8 cellular contexts compared by ENCODE assay signal in the genomic region with DNA sequence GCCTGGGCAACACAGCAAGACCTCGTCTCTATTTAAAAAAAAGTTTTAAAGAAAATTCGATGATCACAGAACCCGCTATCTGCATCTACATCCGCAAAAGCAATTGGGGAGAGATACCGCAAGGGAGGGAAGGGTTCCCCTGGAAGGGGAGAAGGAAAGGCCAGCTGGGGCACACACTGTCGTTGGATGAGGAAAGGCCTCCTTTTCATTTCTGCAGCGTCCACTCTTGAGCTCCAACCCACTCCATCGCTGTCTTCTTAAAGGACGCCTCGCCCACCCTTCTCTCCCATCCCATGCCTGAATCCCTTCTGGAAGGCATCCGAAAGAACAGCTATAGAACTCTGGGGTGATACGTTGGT. TPM values are rescaled to one million over a fixed set of nuclear protein-coding genes. Genes with fewer than 3 reads are reported as not detected.
DNase-seq lines count a peak whose midpoint lies in the region; ATAC-seq, FAIRE-seq and TF ChIP-seq lines count a peak whose summit lies in the region.

No MANE protein-coding gene starts in this region.

- H4K20me1 ChIP-seq in endothelial cell of umbilical vein (replicated peaks; ENCODE audit: control insufficient read depth, extremely low read depth, insufficient read depth, low read length) (no peaks in the 10 kb centered on the region), neural cell (ENCODE audit: insufficient read depth) (no peaks in the 10 kb centered on the region)

- TF ChIP-seq POLR2A in endothelial cell of umbilical vein (IDR thresholded peaks at IDR 0.05; ENCODE audit: low read depth, low read length), result no peak

- TF ChIP-seq CTCF in endothelial cell of umbilical vein (IDR thresholded peaks at IDR 0.05; ENCODE audit: extremely low read depth in 1 of 2, insufficient read depth in 1 of 2, low read depth in 1 of 2, low read length in 2 of 2), result no peak
- TF ChIP-seq CTCF in neural cell (IDR thresholded peaks at IDR 0.05; ENCODE audit: poor library complexity, severe bottlenecking), result no peak
- no peak for TF ChIP-seq CTCF in omental fat pad (IDR thresholded peaks at IDR 0.05)

- H3K4me1 ChIP-seq in ACC112 (ENCODE audit: control insufficient read depth, insufficient read depth, low read length, unreplicated experiment), result no peaks in the 10 kb centered on the region
- peaks cover 21% of the 10 kb centered on the region for H3K4me1 ChIP-seq in HUES64 (ENCODE audit: insufficient read depth, low read length)
- H3K4me1 ChIP-seq in endothelial cell of umbilical vein (ENCODE audit: control insufficient read depth, extremely low read depth, insufficient read depth, low read length), result peaks cover 17% of the 10 kb centered on the region

- H3K4me2 ChIP-seq in endothelial cell of umbilical vein (ENCODE audit: insufficient read depth, low read length) (peak overlapping the region; percentile 80), neural cell (ENCODE audit: low read length) (peak overlapping the region; percentile 94)

- H2AFZ ChIP-seq in ACC112 (ENCODE audit: low read length, unreplicated experiment) (peak overlapping the region; percentile 91), endothelial cell of umbilical vein (ENCODE audit: low read depth, low read length) (peak overlapping the region; percentile 86), neural cell (ENCODE audit: low read depth, low read length) (peak overlapping the region; percentile 72)

- no peak for TF ChIP-seq RAD21 in neural cell (conservative IDR thresholded peaks at IDR 0.05)

- DNase-seq in endothelial cell of umbilical vein (ENCODE audit: low read depth, low spot score), result peak; percentile 31
- no peak for DNase-seq in stimulated activated CD4-positive, alpha-beta T cell treated with anti-CD3 and anti-CD28 coated beads, Interleukin-15, amount 100 ng/mL, for 24 hours
- no peak for DNase-seq in omental fat pad (ENCODE audit: low spot score)
- DNase-seq in left colon, result no peak
- no peak for DNase-seq in DMS153 (lab: John Stamatoyannopoulos, UW)

- H3K9ac ChIP-seq in HUES64 (ENCODE audit: low read depth, low read length) (peak overlapping the region; percentile 86), endothelial cell of umbilical vein (replicated peaks; ENCODE audit: extremely low read depth, insufficient read depth, low read length) (peak overlapping the region; percentile 49), neural cell (ENCODE audit: low read length) (peak overlapping the region; percentile 66)

- WGBS in HUES64, result 64% methylated on average over 12 of the region's 12 CpGs

- H3K27me3 ChIP-seq in ACC112 (ENCODE audit: insufficient read depth, low read length) (peaks cover 29% of the 10 kb centered on the region), HUES64 (ENCODE audit: insufficient read depth, low read length) (peaks cover 32% of the 10 kb centered on the region), endothelial cell of umbilical vein (ENCODE audit: control insufficient read depth in 2 of 2, insufficient read depth in 2 of 2, low read length in 2 of 2) (peaks cover 27 to 31% of the 10 kb centered on the region in 2 experiments), neural cell (ENCODE audit: insufficient read depth, low read depth, low read length) (no peaks in the 10 kb centered on the region)

- H3K36me3 ChIP-seq in ACC112 (ENCODE audit: insufficient read depth, low read length) (no peaks in the 10 kb centered on the region; the same call in 1 of the 2 replicates), HUES64 (ENCODE audit: insufficient read depth, low read length) (peaks cover 22% of the 10 kb centered on the region), endothelial cell of umbilical vein (ENCODE audit: control insufficient read depth in 2 of 2, extremely low read depth in 1 of 2, insufficient read depth in 2 of 2, low read length in 2 of 2) (peaks cover 0 to 10% of the 10 kb centered on the region in 2 experiments), neural cell (ENCODE audit: insufficient read depth, low read length) (no peaks in the 10 kb centered on the region)

- no peaks in the 10 kb centered on the region for H3K9me1 ChIP-seq in endothelial cell of umbilical vein (replicated peaks; ENCODE audit: control insufficient read depth, extremely low read depth, insufficient read depth, low read length)

- no peaks in the 10 kb centered on the region for H3K9me2 ChIP-seq in neural cell (ENCODE audit: insufficient read depth, low read length)

- no peaks in the 10 kb centered on the region for H3K9me3 ChIP-seq in HUES64 (ENCODE audit: insufficient read depth, low read depth, low read length)
- H3K9me3 ChIP-seq in endothelial cell of umbilical vein (replicated peaks; ENCODE audit: control insufficient read depth, insufficient read depth, low read length), result no peaks in the 10 kb centered on the region
- H3K9me3 ChIP-seq in neural cell (ENCODE audit: low read length), result no peaks in the 10 kb centered on the region

- no peaks in the 10 kb centered on the region for H3F3A ChIP-seq in neural cell (ENCODE audit: insufficient read depth, low read length, poor library complexity, severe bottlenecking)

- TF ChIP-seq EP300 in neural cell (conservative IDR thresholded peaks at IDR 0.05; ENCODE audit: poor library complexity, severe bottlenecking), result no peak

- FAIRE-seq in endothelial cell of umbilical vein (lab: Jason Lieb, UNC), result no peak

- H3K27ac ChIP-seq in ACC112 (ENCODE audit: low read depth, low read length), result no peak overlapping the region
- peak overlapping the region; percentile 57 for H3K27ac ChIP-seq in HUES64 (ENCODE audit: low read depth, low read length)
- H3K27ac ChIP-seq in endothelial cell of umbilical vein (ENCODE audit: insufficient read depth, low read depth, low read length), result no peak overlapping the region
- H3K27ac ChIP-seq in neural cell (ENCODE audit: low read length), result peak overlapping the region; percentile 30

- H3K79me2 ChIP-seq in ACC112 (ENCODE audit: control insufficient read depth, insufficient read depth, low read length, unreplicated experiment) (no peaks in the 10 kb centered on the region), endothelial cell of umbilical vein (ENCODE audit: control insufficient read depth, insufficient read depth, low read length) (peaks cover 2% of the 10 kb centered on the region), neural cell (replicated peaks; ENCODE audit: insufficient read depth, low read length) (no peaks in the 10 kb centered on the region)

- no peak for ATAC-seq in omental fat pad (ENCODE audit: low FRiP score)
- no peak for ATAC-seq in left colon

- H3K4me3 ChIP-seq in ACC112 (ENCODE audit: low read depth, low read length) (peak overlapping the region; percentile 81), HUES64 (ENCODE audit: low read length) (peak overlapping the region; percentile 76), endothelial cell of umbilical vein (replicated peaks in 1 of 3; ENCODE audit: insufficient read depth in 1 of 3, low read depth in 1 of 3, low read length in 3 of 3) (peak overlapping the region; percentile 36 to 75 (median 56)), neural cell (ENCODE audit: low read length) (peak overlapping the region; percentile 74)

- BruUV-seq in endothelial cell of umbilical vein (replicated peaks; lab: Mats Ljungman, UMichigan), result no TSS peak

- dilution Hi-C loops in endothelial cell of umbilical vein (cut with MboI; ENCODE audit: extremely low pct_ligation_motif_present, low sequenced_read_pairs), result no loop called here

- intact Hi-C loops in endothelial cell of umbilical vein (cut with micrococcal nuclease), result loop anchor here (1.0 kb wide), 2 partner anchors 11 to 36 kb away; partner anchors contain the start of gene MYADM
- intact Hi-C loops in left colon (cut with DNase I, micrococcal nuclease), result no loop called here

- CTCF ChIA-PET in endothelial cell of umbilical vein (lab: Charles Lee), result interaction anchor here (1.0 to 2.1 kb wide), 8 partner anchors 10 to 151 kb away, joined by 3 to 11 read pairs (median 5); partner anchors contain the start of gene MYADM

- POLR2A ChIA-PET in endothelial cell of umbilical vein (lab: Charles Lee), result interaction anchor here (1.2 to 1.8 kb wide), 2 partner anchors 8 to 11 kb away, joined by 3 to 5 read pairs; partner anchors contain the start of gene MYADM

RNA-seq across cellular contexts. Expression of gene PRKCG, which starts 3.2 kb away (rescaled TPM):
- polyA plus RNA-seq in HUES64 (2013, experiment 1 of 2), result 3.2 TPM
- 4.6 TPM for polyA plus RNA-seq in HUES64 (2013, experiment 2 of 2)
- not detected in 2 replicates for total RNA-seq in endothelial cell of umbilical vein
- 0.07 and 0.08 TPM in 2 replicates for polyA plus RNA-seq in endothelial cell of umbilical vein
- polyA plus RNA-seq in endothelial cell of umbilical vein (2011; cell fraction: cytosol; rRNA removed), result 0.03 TPM in 1 of 2 replicates, not detected in the other
- polyA plus RNA-seq in endothelial cell of umbilical vein (2011; cell fraction: nucleus; rRNA removed), result 0.08 and 0.17 TPM in 2 replicates
- 0.05 and 0.25 TPM in 2 replicates for polyA plus RNA-seq in endothelial cell of umbilical vein (2012)
- polyA minus RNA-seq in endothelial cell of umbilical vein, result not detected in 2 replicates
- polyA minus RNA-seq in endothelial cell of umbilical vein (2011; cell fraction: cytosol; rRNA and poly(A)+ RNA removed), result not detected
- not detected in 2 replicates for polyA minus RNA-seq in endothelial cell of umbilical vein (2011; cell fraction: nucleus; rRNA and poly(A)+ RNA removed)
- 0.99 and 2.2 TPM in 2 replicates for polyA plus RNA-seq in neural cell
- polyA minus RNA-seq in neural cell, result 3.0 and 5.4 TPM in 2 replicates
- not detected for total RNA-seq in omental fat pad
- under 1 TPM in 1 of 2 donors, not detected in 1; 0.22 TPM for total RNA-seq in left colon

RNA-seq across cellular contexts. Expression of gene MYADM, which starts 11.1 kb away (rescaled TPM):
- polyA plus RNA-seq in HUES64 (2013, experiment 1 of 2), result 40.2 TPM
- polyA plus RNA-seq in HUES64 (2013, experiment 2 of 2), result 49.6 TPM
- total RNA-seq in endothelial cell of umbilical vein (128 and 133 TPM in 2 replicates), omental fat pad (100 to 1,000 TPM in 2 of 4 donors, 10 to 100 TPM in 2; 50.6 to 346 (median 97.8) TPM), left colon (10 to 100 TPM; 55.6 to 78.4 TPM)
- polyA plus RNA-seq in endothelial cell of umbilical vein (100 and 122 TPM in 2 replicates), neural cell (2.5 and 4.5 TPM in 2 replicates)
- 35.1 and 49.3 TPM in 2 replicates for polyA plus RNA-seq in endothelial cell of umbilical vein (2011; cell fraction: cytosol; rRNA removed)
- 26.7 and 54.2 TPM in 2 replicates for polyA plus RNA-seq in endothelial cell of umbilical vein (2011; cell fraction: nucleus; rRNA removed)
- 66.5 and 108 TPM in 2 replicates for polyA plus RNA-seq in endothelial cell of umbilical vein (2012)
- polyA minus RNA-seq in endothelial cell of umbilical vein (40.0 and 44.3 TPM in 2 replicates), neural cell (5.1 and 6.5 TPM in 2 replicates)
- polyA minus RNA-seq in endothelial cell of umbilical vein (2011; cell fraction: cytosol; rRNA and poly(A)+ RNA removed), result 8.2 TPM
- 22.8 and 50.6 TPM in 2 replicates for polyA minus RNA-seq in endothelial cell of umbilical vein (2011; cell fraction: nucleus; rRNA and poly(A)+ RNA removed)

RNA-seq across cellular contexts. Expression of gene CACNG7, which starts 30.3 kb away (rescaled TPM):
- polyA plus RNA-seq in HUES64 (2013, experiment 1 of 2), result 19.4 TPM
- polyA plus RNA-seq in HUES64 (2013, experiment 2 of 2), result 38.6 TPM
- total RNA-seq in endothelial cell of umbilical vein (0.78 and 1.3 TPM in 2 replicates), omental fat pad (not detected), left colon (not detected)
- polyA plus RNA-seq in endothelial cell of umbilical vein (0.92 and 1.1 TPM in 2 replicates), neural cell (27.8 and 37.0 TPM in 2 replicates)
- polyA plus RNA-seq in endothelial cell of umbilical vein (2011; cell fraction: cytosol; rRNA removed), result 0.83 and 0.99 TPM in 2 replicates
- 0.68 and 0.74 TPM in 2 replicates for polyA plus RNA-seq in endothelial cell of umbilical vein (2011; cell fraction: nucleus; rRNA removed)
- 0.64 and 1.2 TPM in 2 replicates for polyA plus RNA-seq in endothelial cell of umbilical vein (2012)
- polyA minus RNA-seq in endothelial cell of umbilical vein (0.34 TPM in 1 of 2 replicates, not detected in the other), neural cell (25.4 and 29.2 TPM in 2 replicates)
- not detected for polyA minus RNA-seq in endothelial cell of umbilical vein (2011; cell fraction: cytosol; rRNA and poly(A)+ RNA removed)
- polyA minus RNA-seq in endothelial cell of umbilical vein (2011; cell fraction: nucleus; rRNA and poly(A)+ RNA removed), result 0.34 TPM in 1 of 2 replicates, not detected in the other

RNA-seq across cellular contexts. Expression of gene NLRP12, which starts 54.7 kb away (rescaled TPM):
- polyA plus RNA-seq in HUES64 (2013, experiment 1 of 2), result 1.8 TPM
- polyA plus RNA-seq in HUES64 (2013, experiment 2 of 2), result 1.9 TPM
- 0.58 and 0.73 TPM in 2 replicates for total RNA-seq in endothelial cell of umbilical vein
- 0.27 and 0.46 TPM in 2 replicates for polyA plus RNA-seq in endothelial cell of umbilical vein
- 0.23 and 0.36 TPM in 2 replicates for polyA plus RNA-seq in endothelial cell of umbilical vein (2011; cell fraction: cytosol; rRNA removed)
- 0.05 and 0.15 TPM in 2 replicates for polyA plus RNA-seq in endothelial cell of umbilical vein (2011; cell fraction: nucleus; rRNA removed)
- polyA plus RNA-seq in endothelial cell of umbilical vein (2012), result 0.16 and 0.21 TPM in 2 replicates
- 0.24 and 0.55 TPM in 2 replicates for polyA minus RNA-seq in endothelial cell of umbilical vein
- polyA minus RNA-seq in endothelial cell of umbilical vein (2011; cell fraction: cytosol; rRNA and poly(A)+ RNA removed), result not detected
- polyA minus RNA-seq in endothelial cell of umbilical vein (2011; cell fraction: nucleus; rRNA and poly(A)+ RNA removed), result 0.29 and 0.38 TPM in 2 replicates
- polyA plus RNA-seq in neural cell, result not detected in 2 replicates
- polyA minus RNA-seq in neural cell, result not detected in 2 replicates
- 1 to 10 TPM in 3 of 4 donors, under 1 TPM in 1; 0.46 to 9.6 (median 1.6) TPM for total RNA-seq in omental fat pad
- total RNA-seq in left colon, result under 1 TPM; 0.09 to 0.22 TPM

Comparison
In these comparisons a context has a peak if more than half of its experiments do, and no peak if none do; other contexts are left out.
1. H3K27ac ChIP-seq: peak in HUES64 (single experiment) and neural cell (single experiment); none in ACC112 (single experiment) and endothelial cell of umbilical vein (single experiment).
2. Peak in every context shown above with its lines, with median percentiles within 50 percentile points of each other: H2AFZ ChIP-seq, H3K4me3 ChIP-seq and H3K9ac ChIP-seq.